8 cellular contexts compared by ENCODE assay signal in the genomic region with DNA sequence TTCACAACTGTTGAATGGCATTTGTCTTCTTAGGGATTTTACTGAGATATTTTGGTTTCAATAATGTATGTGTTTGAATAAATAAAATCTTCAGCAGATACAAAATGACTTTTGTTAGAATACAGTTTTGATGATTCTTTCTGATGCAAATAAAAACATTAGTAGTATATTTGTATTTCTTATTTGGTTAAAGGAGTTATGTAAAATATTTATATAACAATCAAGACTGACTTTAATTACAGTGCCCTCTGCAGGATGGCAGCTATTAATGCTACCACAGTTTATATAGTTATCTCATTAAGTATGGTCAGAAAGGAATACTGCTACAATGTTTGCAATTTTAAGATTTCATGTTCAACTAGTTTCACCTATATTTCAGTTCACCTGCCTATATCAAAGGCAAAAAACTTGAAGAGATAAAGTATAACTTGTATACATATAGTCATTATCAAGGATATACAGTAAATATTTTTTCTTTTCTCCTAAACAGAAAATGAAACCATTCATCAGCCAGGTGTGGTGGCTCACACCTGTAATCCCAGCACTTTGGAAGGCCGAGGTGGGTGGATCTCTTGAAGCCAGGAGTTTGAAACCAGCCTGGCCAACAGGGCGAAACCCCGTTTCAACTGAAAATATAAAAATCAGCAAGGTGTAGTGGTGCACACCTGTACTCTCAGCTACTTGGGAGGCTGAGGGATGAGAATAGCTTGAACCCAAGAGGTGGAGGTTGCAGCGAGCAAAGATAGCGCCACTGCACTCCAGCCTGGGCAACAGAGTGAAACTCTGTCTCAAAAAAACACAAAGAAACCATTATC.
DNase-seq lines count a peak whose midpoint lies in the region; ATAC-seq and FAIRE-seq lines count a peak whose summit lies in the region.

No MANE protein-coding gene starts in this region.

- no peak for ATAC-seq in GM18907 (IDR thresholded peaks at IDR 0.05; ENCODE audit: unreplicated experiment)

- H3K27me3 Mint-ChIP-seq in T-helper 2 cell treated with Interferon-gamma antibody and Interleukin-4, amounts not matched to agents 5 μg/mL and 100 μg/mL, for 36 hours (ENCODE audit: low read depth), result no peaks in the 10 kb centered on the region

- no peaks in the 10 kb centered on the region for H3K4me1 Mint-ChIP-seq in T-helper 2 cell treated with Interferon-gamma antibody and Interleukin-4, amounts not matched to agents 5 μg/mL and 100 μg/mL, for 36 hours (ENCODE audit: low read depth)

- FAIRE-seq in GM18507 (lab: Jason Lieb, UNC) (peak; percentile 21), TTC549 (lab: Jason Lieb, UNC) (peak; percentile 76), islet of Langerhans (lab: Jason Lieb, UNC) (peak; percentile 99)

- H3K9me3 Mint-ChIP-seq in T-helper 2 cell treated with Interferon-gamma antibody and Interleukin-4, amounts not matched to agents 5 μg/mL and 100 μg/mL, for 36 hours, result no peaks in the 10 kb centered on the region

- peaks cover 26% of the 10 kb centered on the region for H3K36me3 Mint-ChIP-seq in T-helper 2 cell treated with Interferon-gamma antibody and Interleukin-4, amounts not matched to agents 5 μg/mL and 100 μg/mL, for 36 hours (ENCODE audit: low read depth)

- H3K27ac Mint-ChIP-seq in T-helper 2 cell treated with Interferon-gamma antibody and Interleukin-4, amounts not matched to agents 5 μg/mL and 100 μg/mL, for 36 hours, result no peak overlapping the region

- H3K4me3 Mint-ChIP-seq in T-helper 2 cell treated with Interferon-gamma antibody and Interleukin-4, amounts not matched to agents 5 μg/mL and 100 μg/mL, for 36 hours, result no peak overlapping the region

- DNase-seq in AG20443 (ENCODE audit: low spot score) (peak; percentile 53), GM18507 (ENCODE audit: extremely low spot score, insufficient read length, low read depth) (no peak), NCI-H187 (lab: John Stamatoyannopoulos, UW) (no peak), NCI-H2029 treated with DMSO at 0.1 percent for 48 hours (lab: John Stamatoyannopoulos, UW) (no peak)
- no peak for DNase-seq in T-helper 2 cell treated with Interferon-gamma antibody and Interleukin-4, amounts not matched to agents 5 μg/mL and 100 μg/mL, for 36 hours (ENCODE audit: low spot score)
